Comparison of ENCODE assay signal across 1 cellular context in the genomic region with DNA sequence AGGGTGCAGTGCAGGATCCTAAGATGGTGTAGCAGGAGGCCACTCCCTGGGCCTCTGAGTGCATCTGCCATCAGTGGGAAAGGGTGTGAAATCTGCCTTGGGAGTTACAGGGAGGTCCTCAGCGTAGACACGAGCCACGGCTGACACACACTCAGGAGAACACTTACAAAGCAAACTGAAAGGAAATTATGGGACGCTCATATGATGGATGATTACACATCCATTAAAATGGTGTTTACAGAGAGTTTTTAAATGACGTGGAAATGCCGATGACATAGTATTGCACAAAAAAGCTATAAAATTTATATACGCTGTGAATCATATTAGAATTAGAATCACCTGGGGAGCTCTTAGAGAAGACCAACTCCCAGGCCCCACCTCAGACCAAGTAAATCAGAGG.
TF ChIP-seq lines count a peak whose summit lies in the region.

No MANE protein-coding gene starts in this region.

TF ChIP-seq in HEK293, 187 proteins besides CTCF, POLR2A, EP300 and RAD21 (continued from another document and continues in another):
- TF ChIP-seq, protein P1, sequence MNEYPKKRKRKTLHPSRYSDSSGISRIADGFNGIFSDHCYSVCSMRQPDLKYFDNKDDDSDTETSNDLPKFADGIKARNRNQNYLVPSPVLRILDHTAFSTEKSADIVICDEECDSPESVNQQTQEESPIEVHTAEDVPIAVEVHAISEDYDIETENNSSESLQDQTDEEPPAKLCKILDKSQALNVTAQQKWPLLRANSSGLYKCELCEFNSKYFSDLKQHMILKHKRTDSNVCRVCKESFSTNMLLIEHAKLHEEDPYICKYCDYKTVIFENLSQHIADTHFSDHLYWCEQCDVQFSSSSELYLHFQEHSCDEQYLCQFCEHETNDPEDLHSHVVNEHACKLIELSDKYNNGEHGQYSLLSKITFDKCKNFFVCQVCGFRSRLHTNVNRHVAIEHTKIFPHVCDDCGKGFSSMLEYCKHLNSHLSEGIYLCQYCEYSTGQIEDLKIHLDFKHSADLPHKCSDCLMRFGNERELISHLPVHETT (tag by site-specific recombination; IDR thresholded peaks at IDR 0.05): peak; percentile 84; the same call in 1 of the 2 replicates
- TF ChIP-seq, protein P2, sequence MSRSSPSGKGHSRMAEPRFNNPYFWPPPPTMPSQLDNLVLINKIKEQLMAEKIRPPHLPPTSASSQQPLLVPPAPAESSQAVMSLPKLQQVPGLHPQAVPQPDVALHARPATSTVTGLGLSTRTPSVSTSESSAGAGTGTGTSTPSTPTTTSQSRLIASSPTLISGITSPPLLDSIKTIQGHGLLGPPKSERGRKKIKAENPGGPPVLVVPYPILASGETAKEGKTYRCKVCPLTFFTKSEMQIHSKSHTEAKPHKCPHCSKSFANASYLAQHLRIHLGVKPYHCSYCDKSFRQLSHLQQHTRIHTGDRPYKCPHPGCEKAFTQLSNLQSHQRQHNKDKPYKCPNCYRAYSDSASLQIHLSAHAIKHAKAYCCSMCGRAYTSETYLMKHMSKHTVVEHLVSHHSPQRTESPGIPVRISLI (tag by site-specific recombination; IDR thresholded peaks at IDR 0.05): no peak
- TF ChIP-seq ZNF223 (tag by site-specific recombination; IDR thresholded peaks at IDR 0.05) (no peak), ZNF423 (tag by site-specific recombination; IDR thresholded peaks at IDR 0.05) (0 out of 2 replicates have a peak, but pooled peaks have one; percentile 8), SP3 (tag by site-specific recombination; IDR thresholded peaks at IDR 0.05) (0 out of 2 replicates have a peak, but pooled peaks have one; percentile 18), FEZF1 (tag by site-specific recombination; IDR thresholded peaks at IDR 0.05) (peak; percentile 78), OVOL3 (tag by site-specific recombination; IDR thresholded peaks at IDR 0.05) (peak; percentile 73; the same call in 1 of the 2 replicates), MYNN (tag by site-specific recombination; IDR thresholded peaks at IDR 0.05; ENCODE audit: borderline replicate concordance) (no peak), ZNF211 (tag by site-specific recombination; IDR thresholded peaks at IDR 0.05; ENCODE audit: low read depth) (no peak), ZBTB21 (tag by site-specific recombination; IDR thresholded peaks at IDR 0.05) (peak; percentile 86), ZNF629 (tag by site-specific recombination; IDR thresholded peaks at IDR 0.05) (peak; percentile 95), ZNF24 (tag by site-specific recombination; IDR thresholded peaks at IDR 0.05) (peak; percentile 88), ZNF169 (tag by site-specific recombination; IDR thresholded peaks at IDR 0.05) (no peak), ZNF184 (tag by site-specific recombination; IDR thresholded peaks at IDR 0.05) (peak; percentile 67; the same call in 1 of the 2 replicates), ZNF837 (tag by site-specific recombination; IDR thresholded peaks at IDR 0.05) (no peak), ZNF624 (tag by site-specific recombination; IDR thresholded peaks at IDR 0.05) (no peak), ZNF561 (tag by site-specific recombination; IDR thresholded peaks at IDR 0.05; ENCODE audit: borderline replicate concordance) (peak; percentile 80), ZNF155 (tag by site-specific recombination; IDR thresholded peaks at IDR 0.05) (no peak), ZNF19 (tag by site-specific recombination; IDR thresholded peaks at IDR 0.05; ENCODE audit: low read depth) (no peak), ZNF747 (tag by site-specific recombination; IDR thresholded peaks at IDR 0.05) (no peak), ZNF132 (tag by site-specific recombination; IDR thresholded peaks at IDR 0.05; ENCODE audit: borderline replicate concordance) (no peak), ZNF654 (tag by site-specific recombination; IDR thresholded peaks at IDR 0.05; ENCODE audit: low read depth) (0 out of 2 replicates have a peak, but pooled peaks have one; percentile 19), ZBTB48 (tag by site-specific recombination; IDR thresholded peaks at IDR 0.05) (no peak), ZNF266 (tag by site-specific recombination; IDR thresholded peaks at IDR 0.05; ENCODE audit: low read depth) (no peak), HOXD13 (CRISPR knock-in tag; IDR thresholded peaks at IDR 0.05; ENCODE audit: borderline replicate concordance) (no peak), ZBTB8A (tag by site-specific recombination; IDR thresholded peaks at IDR 0.05) (no peak), IKZF3 (tag by site-specific recombination; IDR thresholded peaks at IDR 0.05) (peak; percentile 57), ZNF610 (tag by site-specific recombination; IDR thresholded peaks at IDR 0.05; ENCODE audit: borderline replicate concordance) (no peak), ZBTB1 (tag by site-specific recombination; IDR thresholded peaks at IDR 0.05) (peak; percentile 91), WT1 (tag by site-specific recombination; IDR thresholded peaks at IDR 0.05) (peak; percentile 87)
- TF ChIP-seq, protein P3, sequence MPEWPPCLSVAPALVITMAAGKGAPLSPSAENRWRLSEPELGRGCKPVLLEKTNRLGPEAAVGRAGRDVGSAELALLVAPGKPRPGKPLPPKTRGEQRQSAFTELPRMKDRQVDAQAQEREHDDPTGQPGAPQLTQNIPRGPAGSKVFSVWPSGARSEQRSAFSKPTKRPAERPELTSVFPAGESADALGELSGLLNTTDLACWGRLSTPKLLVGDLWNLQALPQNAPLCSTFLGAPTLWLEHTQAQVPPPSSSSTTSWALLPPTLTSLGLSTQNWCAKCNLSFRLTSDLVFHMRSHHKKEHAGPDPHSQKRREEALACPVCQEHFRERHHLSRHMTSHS (tag by site-specific recombination; IDR thresholded peaks at IDR 0.05): peak; percentile 62
- TF ChIP-seq, protein P4, sequence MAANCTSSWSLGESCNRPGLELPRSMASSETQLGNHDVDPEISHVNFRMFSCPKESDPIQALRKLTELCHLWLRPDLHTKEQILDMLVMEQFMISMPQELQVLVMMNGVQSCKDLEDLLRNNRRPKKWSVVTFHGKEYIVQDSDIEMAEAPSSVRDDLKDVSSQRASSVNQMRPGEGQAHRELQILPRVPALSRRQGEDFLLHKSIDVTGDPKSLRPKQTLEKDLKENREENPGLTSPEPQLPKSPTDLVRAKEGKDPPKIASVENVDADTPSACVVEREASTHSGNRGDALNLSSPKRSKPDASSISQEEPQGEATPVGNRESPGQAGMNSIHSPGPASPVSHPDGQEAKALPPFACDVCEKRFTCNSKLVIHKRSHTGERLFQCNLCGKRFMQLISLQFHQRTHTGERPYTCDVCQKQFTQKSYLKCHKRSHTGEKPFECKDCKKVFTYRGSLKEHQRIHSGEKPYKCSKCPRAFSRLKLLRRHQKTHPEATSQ (tag by site-specific recombination; IDR thresholded peaks at IDR 0.05): no peak
- TF ChIP-seq, protein P5, sequence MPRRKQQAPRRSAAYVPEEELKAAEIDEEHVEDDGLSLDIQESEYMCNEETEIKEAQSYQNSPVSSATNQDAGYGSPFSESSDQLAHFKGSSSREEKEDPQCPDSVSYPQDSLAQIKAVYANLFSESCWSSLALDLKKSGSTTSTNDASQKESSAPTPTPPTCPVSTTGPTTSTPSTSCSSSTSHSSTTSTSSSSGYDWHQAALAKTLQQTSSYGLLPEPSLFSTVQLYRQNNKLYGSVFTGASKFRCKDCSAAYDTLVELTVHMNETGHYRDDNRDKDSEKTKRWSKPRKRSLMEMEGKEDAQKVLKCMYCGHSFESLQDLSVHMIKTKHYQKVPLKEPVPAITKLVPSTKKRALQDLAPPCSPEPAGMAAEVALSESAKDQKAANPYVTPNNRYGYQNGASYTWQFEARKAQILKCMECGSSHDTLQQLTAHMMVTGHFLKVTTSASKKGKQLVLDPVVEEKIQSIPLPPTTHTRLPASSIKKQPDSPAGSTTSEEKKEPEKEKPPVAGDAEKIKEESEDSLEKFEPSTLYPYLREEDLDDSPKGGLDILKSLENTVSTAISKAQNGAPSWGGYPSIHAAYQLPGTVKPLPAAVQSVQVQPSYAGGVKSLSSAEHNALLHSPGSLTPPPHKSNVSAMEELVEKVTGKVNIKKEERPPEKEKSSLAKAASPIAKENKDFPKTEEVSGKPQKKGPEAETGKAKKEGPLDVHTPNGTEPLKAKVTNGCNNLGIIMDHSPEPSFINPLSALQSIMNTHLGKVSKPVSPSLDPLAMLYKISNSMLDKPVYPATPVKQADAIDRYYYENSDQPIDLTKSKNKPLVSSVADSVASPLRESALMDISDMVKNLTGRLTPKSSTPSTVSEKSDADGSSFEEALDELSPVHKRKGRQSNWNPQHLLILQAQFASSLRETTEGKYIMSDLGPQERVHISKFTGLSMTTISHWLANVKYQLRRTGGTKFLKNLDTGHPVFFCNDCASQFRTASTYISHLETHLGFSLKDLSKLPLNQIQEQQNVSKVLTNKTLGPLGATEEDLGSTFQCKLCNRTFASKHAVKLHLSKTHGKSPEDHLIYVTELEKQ (tag by site-specific recombination; IDR thresholded peaks at IDR 0.05; ENCODE audit: borderline replicate concordance): peak; percentile 91
- TF ChIP-seq, protein P6, sequence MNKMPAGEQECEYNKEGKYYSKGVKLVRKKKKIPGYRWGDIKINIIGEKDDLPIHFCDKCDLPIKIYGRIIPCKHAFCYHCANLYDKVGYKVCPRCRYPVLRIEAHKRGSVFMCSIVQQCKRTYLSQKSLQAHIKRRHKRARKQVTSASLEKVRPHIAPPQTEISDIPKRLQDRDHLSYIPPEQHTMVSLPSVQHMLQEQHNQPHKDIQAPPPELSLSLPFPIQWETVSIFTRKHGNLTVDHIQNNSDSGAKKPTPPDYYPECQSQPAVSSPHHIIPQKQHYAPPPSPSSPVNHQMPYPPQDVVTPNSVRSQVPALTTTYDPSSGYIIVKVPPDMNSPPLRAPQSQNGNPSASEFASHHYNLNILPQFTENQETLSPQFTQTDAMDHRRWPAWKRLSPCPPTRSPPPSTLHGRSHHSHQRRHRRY (tag by site-specific recombination; IDR thresholded peaks at IDR 0.05): no peak
- TF ChIP-seq, protein P7, sequence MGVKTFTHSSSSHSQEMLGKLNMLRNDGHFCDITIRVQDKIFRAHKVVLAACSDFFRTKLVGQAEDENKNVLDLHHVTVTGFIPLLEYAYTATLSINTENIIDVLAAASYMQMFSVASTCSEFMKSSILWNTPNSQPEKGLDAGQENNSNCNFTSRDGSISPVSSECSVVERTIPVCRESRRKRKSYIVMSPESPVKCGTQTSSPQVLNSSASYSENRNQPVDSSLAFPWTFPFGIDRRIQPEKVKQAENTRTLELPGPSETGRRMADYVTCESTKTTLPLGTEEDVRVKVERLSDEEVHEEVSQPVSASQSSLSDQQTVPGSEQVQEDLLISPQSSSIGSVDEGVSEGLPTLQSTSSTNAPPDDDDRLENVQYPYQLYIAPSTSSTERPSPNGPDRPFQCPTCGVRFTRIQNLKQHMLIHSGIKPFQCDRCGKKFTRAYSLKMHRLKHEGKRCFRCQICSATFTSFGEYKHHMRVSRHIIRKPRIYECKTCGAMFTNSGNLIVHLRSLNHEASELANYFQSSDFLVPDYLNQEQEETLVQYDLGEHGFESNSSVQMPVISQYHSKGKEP (tag by site-specific recombination; IDR thresholded peaks at IDR 0.05): peak; percentile 66
- TF ChIP-seq, protein P8, sequence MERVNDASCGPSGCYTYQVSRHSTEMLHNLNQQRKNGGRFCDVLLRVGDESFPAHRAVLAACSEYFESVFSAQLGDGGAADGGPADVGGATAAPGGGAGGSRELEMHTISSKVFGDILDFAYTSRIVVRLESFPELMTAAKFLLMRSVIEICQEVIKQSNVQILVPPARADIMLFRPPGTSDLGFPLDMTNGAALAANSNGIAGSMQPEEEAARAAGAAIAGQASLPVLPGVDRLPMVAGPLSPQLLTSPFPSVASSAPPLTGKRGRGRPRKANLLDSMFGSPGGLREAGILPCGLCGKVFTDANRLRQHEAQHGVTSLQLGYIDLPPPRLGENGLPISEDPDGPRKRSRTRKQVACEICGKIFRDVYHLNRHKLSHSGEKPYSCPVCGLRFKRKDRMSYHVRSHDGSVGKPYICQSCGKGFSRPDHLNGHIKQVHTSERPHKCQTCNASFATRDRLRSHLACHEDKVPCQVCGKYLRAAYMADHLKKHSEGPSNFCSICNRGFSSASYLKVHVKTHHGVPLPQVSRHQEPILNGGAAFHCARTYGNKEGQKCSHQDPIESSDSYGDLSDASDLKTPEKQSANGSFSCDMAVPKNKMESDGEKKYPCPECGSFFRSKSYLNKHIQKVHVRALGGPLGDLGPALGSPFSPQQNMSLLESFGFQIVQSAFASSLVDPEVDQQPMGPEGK (tag by site-specific recombination; IDR thresholded peaks at IDR 0.05): 0 out of 2 replicates have a peak, but pooled peaks have one; percentile 40
- TF ChIP-seq, protein P9, sequence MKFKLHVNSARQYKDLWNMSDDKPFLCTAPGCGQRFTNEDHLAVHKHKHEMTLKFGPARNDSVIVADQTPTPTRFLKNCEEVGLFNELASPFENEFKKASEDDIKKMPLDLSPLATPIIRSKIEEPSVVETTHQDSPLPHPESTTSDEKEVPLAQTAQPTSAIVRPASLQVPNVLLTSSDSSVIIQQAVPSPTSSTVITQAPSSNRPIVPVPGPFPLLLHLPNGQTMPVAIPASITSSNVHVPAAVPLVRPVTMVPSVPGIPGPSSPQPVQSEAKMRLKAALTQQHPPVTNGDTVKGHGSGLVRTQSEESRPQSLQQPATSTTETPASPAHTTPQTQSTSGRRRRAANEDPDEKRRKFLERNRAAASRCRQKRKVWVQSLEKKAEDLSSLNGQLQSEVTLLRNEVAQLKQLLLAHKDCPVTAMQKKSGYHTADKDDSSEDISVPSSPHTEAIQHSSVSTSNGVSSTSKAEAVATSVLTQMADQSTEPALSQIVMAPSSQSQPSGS (tag by site-specific recombination; IDR thresholded peaks at IDR 0.05; ENCODE audit: low read depth): peak; percentile 89
- TF ChIP-seq, protein P10, sequence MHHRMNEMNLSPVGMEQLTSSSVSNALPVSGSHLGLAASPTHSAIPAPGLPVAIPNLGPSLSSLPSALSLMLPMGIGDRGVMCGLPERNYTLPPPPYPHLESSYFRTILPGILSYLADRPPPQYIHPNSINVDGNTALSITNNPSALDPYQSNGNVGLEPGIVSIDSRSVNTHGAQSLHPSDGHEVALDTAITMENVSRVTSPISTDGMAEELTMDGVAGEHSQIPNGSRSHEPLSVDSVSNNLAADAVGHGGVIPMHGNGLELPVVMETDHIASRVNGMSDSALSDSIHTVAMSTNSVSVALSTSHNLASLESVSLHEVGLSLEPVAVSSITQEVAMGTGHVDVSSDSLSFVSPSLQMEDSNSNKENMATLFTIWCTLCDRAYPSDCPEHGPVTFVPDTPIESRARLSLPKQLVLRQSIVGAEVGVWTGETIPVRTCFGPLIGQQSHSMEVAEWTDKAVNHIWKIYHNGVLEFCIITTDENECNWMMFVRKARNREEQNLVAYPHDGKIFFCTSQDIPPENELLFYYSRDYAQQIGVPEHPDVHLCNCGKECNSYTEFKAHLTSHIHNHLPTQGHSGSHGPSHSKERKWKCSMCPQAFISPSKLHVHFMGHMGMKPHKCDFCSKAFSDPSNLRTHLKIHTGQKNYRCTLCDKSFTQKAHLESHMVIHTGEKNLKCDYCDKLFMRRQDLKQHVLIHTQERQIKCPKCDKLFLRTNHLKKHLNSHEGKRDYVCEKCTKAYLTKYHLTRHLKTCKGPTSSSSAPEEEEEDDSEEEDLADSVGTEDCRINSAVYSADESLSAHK (tag by site-specific recombination; IDR thresholded peaks at IDR 0.05): peak; percentile 29; the same call in 1 of the 2 replicates
- TF ChIP-seq, protein P11, sequence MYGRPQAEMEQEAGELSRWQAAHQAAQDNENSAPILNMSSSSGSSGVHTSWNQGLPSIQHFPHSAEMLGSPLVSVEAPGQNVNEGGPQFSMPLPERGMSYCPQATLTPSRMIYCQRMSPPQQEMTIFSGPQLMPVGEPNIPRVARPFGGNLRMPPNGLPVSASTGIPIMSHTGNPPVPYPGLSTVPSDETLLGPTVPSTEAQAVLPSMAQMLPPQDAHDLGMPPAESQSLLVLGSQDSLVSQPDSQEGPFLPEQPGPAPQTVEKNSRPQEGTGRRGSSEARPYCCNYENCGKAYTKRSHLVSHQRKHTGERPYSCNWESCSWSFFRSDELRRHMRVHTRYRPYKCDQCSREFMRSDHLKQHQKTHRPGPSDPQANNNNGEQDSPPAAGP (tag by site-specific recombination; IDR thresholded peaks at IDR 0.05): peak; percentile 100
